In the genomic region with DNA sequence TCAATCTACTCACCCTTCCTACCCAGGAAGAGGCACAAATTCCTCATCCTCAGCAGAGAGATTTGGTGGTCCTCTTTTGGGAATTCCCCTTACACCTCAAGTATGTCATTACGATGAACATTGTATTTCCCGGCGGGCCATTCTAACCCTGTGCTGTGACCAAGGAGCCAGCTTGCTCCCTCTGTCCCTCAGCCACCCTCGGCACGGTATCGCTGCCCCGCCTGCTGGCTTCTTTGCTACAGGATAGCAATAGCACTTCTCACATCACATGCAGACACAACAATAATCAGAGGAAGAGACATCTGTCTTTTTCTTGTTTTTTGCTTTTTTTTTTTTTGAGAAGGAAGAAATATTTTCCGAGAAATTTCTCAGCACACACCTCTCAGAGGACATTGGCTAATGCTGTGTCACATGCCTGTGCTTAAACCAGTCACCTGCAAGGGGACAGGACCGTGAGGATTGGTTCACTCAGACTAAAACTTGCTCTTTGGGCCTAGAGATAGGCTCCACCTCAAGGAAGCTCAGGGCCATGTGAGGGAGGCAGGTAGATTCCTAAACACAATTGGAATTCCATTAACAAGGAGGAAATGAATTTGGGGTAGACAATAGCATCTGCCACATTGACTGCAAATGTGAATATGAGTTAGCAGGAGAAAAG, we compare ENCODE assay signal across 2 cellular contexts.
TF ChIP-seq lines count a peak whose summit lies in the region.

No MANE protein-coding gene starts in this region.

TF ChIP-seq in HepG2, 621 proteins besides CTCF, POLR2A, EP300 and RAD21 (continues in another document):
- TF ChIP-seq ZNF781 (CRISPR knock-in tag; IDR thresholded peaks at IDR 0.05; ENCODE audit: borderline replicate concordance, not compliant biosample characterization), result no peak
- 0 out of 2 replicates have a peak, but pooled peaks have one; percentile 26 for TF ChIP-seq SALL1 (CRISPR knock-in tag; IDR thresholded peaks at IDR 0.05)
- no peak for TF ChIP-seq ZNF773 (CRISPR knock-in tag; IDR thresholded peaks at IDR 0.05; ENCODE audit: borderline replicate concordance)
- peak; percentile 29; the same call in 1 of the 2 replicates for TF ChIP-seq ZMYM4 (CRISPR knock-in tag; IDR thresholded peaks at IDR 0.05)
- TF ChIP-seq ZNF432 (CRISPR knock-in tag; IDR thresholded peaks at IDR 0.05; ENCODE audit: borderline replicate concordance), result no peak
- TF ChIP-seq ZNF703 (CRISPR knock-in tag; IDR thresholded peaks at IDR 0.05; ENCODE audit: borderline replicate concordance), result no peak
- TF ChIP-seq, protein P1, sequence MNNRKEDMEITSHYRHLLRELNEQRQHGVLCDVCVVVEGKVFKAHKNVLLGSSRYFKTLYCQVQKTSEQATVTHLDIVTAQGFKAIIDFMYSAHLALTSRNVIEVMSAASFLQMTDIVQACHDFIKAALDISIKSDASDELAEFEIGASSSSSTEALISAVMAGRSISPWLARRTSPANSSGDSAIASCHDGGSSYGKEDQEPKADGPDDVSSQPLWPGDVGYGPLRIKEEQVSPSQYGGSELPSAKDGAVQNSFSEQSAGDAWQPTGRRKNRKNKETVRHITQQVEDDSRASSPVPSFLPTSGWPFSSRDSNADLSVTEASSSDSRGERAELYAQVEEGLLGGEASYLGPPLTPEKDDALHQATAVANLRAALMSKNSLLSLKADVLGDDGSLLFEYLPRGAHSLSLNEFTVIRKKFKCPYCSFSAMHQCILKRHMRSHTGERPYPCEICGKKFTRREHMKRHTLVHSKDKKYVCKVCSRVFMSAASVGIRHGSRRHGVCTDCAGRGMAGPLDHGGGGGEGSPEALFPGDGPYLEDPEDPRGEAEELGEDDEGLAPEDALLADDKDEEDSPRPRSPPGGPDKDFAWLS (CRISPR knock-in tag; IDR thresholded peaks at IDR 0.05; ENCODE audit: borderline replicate concordance), result no peak
- TF ChIP-seq ONECUT2 (CRISPR knock-in tag; IDR thresholded peaks at IDR 0.05), result no peak
- TF ChIP-seq, protein P2, sequence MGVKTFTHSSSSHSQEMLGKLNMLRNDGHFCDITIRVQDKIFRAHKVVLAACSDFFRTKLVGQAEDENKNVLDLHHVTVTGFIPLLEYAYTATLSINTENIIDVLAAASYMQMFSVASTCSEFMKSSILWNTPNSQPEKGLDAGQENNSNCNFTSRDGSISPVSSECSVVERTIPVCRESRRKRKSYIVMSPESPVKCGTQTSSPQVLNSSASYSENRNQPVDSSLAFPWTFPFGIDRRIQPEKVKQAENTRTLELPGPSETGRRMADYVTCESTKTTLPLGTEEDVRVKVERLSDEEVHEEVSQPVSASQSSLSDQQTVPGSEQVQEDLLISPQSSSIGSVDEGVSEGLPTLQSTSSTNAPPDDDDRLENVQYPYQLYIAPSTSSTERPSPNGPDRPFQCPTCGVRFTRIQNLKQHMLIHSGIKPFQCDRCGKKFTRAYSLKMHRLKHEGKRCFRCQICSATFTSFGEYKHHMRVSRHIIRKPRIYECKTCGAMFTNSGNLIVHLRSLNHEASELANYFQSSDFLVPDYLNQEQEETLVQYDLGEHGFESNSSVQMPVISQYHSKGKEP (CRISPR knock-in tag; IDR thresholded peaks at IDR 0.05), result no peak
- TF ChIP-seq ZNF746 (CRISPR knock-in tag; IDR thresholded peaks at IDR 0.05), result no peak
- TF ChIP-seq FOXC1 (CRISPR knock-in tag; IDR thresholded peaks at IDR 0.05; ENCODE audit: borderline replicate concordance), result no peak
- TF ChIP-seq RXRA (CRISPR knock-in tag; IDR thresholded peaks at IDR 0.05), result no peak
- TF ChIP-seq SIX4 (CRISPR knock-in tag; IDR thresholded peaks at IDR 0.05), result no peak
- TF ChIP-seq, protein P3, sequence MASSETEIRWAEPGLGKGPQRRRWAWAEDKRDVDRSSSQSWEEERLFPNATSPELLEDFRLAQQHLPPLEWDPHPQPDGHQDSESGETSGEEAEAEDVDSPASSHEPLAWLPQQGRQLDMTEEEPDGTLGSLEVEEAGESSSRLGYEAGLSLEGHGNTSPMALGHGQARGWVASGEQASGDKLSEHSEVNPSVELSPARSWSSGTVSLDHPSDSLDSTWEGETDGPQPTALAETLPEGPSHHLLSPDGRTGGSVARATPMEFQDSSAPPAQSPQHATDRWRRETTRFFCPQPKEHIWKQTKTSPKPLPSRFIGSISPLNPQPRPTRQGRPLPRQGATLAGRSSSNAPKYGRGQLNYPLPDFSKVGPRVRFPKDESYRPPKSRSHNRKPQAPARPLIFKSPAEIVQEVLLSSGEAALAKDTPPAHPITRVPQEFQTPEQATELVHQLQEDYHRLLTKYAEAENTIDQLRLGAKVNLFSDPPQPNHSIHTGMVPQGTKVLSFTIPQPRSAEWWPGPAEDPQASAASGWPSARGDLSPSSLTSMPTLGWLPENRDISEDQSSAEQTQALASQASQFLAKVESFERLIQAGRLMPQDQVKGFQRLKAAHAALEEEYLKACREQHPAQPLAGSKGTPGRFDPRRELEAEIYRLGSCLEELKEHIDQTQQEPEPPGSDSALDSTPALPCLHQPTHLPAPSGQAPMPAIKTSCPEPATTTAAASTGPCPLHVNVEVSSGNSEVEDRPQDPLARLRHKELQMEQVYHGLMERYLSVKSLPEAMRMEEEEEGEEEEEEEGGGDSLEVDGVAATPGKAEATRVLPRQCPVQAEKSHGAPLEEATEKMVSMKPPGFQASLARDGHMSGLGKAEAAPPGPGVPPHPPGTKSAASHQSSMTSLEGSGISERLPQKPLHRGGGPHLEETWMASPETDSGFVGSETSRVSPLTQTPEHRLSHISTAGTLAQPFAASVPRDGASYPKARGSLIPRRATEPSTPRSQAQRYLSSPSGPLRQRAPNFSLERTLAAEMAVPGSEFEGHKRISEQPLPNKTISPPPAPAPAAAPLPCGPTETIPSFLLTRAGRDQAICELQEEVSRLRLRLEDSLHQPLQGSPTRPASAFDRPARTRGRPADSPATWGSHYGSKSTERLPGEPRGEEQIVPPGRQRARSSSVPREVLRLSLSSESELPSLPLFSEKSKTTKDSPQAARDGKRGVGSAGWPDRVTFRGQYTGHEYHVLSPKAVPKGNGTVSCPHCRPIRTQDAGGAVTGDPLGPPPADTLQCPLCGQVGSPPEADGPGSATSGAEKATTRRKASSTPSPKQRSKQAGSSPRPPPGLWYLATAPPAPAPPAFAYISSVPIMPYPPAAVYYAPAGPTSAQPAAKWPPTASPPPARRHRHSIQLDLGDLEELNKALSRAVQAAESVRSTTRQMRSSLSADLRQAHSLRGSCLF (CRISPR knock-in tag; IDR thresholded peaks at IDR 0.05; ENCODE audit: borderline replicate concordance), result no peak
- no peak for TF ChIP-seq FLYWCH1 (CRISPR knock-in tag; IDR thresholded peaks at IDR 0.05)
- 0 out of 2 replicates have a peak, but pooled peaks have one; percentile 34 for TF ChIP-seq KDM2A (CRISPR knock-in tag; IDR thresholded peaks at IDR 0.05; ENCODE audit: borderline replicate concordance, low read depth)
- TF ChIP-seq, protein P4, sequence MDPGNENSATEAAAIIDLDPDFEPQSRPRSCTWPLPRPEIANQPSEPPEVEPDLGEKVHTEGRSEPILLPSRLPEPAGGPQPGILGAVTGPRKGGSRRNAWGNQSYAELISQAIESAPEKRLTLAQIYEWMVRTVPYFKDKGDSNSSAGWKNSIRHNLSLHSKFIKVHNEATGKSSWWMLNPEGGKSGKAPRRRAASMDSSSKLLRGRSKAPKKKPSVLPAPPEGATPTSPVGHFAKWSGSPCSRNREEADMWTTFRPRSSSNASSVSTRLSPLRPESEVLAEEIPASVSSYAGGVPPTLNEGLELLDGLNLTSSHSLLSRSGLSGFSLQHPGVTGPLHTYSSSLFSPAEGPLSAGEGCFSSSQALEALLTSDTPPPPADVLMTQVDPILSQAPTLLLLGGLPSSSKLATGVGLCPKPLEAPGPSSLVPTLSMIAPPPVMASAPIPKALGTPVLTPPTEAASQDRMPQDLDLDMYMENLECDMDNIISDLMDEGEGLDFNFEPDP (CRISPR knock-in tag; conservative IDR thresholded peaks at IDR 0.05), result 0 out of 2 replicates have a peak, but pooled peaks have one; percentile 75
- no peak for TF ChIP-seq ZZZ3 (CRISPR knock-in tag; IDR thresholded peaks at IDR 0.05; ENCODE audit: borderline replicate concordance)

TF ChIP-seq in H1, 55 proteins besides CTCF, POLR2A, EP300 and RAD21:
- no peak for TF ChIP-seq CREB1 (IDR thresholded peaks at IDR 0.05)
- no peak for TF ChIP-seq SIRT6 (IDR thresholded peaks at IDR 0.05; ENCODE audit: low read length)
- TF ChIP-seq, protein P5, sequence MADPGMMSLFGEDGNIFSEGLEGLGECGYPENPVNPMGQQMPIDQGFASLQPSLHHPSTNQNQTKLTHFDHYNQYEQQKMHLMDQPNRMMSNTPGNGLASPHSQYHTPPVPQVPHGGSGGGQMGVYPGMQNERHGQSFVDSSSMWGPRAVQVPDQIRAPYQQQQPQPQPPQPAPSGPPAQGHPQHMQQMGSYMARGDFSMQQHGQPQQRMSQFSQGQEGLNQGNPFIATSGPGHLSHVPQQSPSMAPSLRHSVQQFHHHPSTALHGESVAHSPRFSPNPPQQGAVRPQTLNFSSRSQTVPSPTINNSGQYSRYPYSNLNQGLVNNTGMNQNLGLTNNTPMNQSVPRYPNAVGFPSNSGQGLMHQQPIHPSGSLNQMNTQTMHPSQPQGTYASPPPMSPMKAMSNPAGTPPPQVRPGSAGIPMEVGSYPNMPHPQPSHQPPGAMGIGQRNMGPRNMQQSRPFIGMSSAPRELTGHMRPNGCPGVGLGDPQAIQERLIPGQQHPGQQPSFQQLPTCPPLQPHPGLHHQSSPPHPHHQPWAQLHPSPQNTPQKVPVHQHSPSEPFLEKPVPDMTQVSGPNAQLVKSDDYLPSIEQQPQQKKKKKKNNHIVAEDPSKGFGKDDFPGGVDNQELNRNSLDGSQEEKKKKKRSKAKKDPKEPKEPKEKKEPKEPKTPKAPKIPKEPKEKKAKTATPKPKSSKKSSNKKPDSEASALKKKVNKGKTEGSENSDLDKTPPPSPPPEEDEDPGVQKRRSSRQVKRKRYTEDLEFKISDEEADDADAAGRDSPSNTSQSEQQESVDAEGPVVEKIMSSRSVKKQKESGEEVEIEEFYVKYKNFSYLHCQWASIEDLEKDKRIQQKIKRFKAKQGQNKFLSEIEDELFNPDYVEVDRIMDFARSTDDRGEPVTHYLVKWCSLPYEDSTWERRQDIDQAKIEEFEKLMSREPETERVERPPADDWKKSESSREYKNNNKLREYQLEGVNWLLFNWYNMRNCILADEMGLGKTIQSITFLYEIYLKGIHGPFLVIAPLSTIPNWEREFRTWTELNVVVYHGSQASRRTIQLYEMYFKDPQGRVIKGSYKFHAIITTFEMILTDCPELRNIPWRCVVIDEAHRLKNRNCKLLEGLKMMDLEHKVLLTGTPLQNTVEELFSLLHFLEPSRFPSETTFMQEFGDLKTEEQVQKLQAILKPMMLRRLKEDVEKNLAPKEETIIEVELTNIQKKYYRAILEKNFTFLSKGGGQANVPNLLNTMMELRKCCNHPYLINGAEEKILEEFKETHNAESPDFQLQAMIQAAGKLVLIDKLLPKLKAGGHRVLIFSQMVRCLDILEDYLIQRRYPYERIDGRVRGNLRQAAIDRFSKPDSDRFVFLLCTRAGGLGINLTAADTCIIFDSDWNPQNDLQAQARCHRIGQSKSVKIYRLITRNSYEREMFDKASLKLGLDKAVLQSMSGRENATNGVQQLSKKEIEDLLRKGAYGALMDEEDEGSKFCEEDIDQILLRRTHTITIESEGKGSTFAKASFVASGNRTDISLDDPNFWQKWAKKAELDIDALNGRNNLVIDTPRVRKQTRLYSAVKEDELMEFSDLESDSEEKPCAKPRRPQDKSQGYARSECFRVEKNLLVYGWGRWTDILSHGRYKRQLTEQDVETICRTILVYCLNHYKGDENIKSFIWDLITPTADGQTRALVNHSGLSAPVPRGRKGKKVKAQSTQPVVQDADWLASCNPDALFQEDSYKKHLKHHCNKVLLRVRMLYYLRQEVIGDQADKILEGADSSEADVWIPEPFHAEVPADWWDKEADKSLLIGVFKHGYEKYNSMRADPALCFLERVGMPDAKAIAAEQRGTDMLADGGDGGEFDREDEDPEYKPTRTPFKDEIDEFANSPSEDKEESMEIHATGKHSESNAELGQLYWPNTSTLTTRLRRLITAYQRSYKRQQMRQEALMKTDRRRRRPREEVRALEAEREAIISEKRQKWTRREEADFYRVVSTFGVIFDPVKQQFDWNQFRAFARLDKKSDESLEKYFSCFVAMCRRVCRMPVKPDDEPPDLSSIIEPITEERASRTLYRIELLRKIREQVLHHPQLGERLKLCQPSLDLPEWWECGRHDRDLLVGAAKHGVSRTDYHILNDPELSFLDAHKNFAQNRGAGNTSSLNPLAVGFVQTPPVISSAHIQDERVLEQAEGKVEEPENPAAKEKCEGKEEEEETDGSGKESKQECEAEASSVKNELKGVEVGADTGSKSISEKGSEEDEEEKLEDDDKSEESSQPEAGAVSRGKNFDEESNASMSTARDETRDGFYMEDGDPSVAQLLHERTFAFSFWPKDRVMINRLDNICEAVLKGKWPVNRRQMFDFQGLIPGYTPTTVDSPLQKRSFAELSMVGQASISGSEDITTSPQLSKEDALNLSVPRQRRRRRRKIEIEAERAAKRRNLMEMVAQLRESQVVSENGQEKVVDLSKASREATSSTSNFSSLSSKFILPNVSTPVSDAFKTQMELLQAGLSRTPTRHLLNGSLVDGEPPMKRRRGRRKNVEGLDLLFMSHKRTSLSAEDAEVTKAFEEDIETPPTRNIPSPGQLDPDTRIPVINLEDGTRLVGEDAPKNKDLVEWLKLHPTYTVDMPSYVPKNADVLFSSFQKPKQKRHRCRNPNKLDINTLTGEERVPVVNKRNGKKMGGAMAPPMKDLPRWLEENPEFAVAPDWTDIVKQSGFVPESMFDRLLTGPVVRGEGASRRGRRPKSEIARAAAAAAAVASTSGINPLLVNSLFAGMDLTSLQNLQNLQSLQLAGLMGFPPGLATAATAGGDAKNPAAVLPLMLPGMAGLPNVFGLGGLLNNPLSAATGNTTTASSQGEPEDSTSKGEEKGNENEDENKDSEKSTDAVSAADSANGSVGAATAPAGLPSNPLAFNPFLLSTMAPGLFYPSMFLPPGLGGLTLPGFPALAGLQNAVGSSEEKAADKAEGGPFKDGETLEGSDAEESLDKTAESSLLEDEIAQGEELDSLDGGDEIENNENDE (IDR thresholded peaks at IDR 0.05; ENCODE audit: insufficient replicate concordance, low read length), result no peak
- no peak for TF ChIP-seq MAFK (IDR thresholded peaks at IDR 0.05; ENCODE audit: low read depth, low read length)
- TF ChIP-seq, protein P6, sequence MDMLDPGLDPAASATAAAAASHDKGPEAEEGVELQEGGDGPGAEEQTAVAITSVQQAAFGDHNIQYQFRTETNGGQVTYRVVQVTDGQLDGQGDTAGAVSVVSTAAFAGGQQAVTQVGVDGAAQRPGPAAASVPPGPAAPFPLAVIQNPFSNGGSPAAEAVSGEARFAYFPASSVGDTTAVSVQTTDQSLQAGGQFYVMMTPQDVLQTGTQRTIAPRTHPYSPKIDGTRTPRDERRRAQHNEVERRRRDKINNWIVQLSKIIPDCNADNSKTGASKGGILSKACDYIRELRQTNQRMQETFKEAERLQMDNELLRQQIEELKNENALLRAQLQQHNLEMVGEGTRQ (IDR thresholded peaks at IDR 0.05; ENCODE audit: low read length), result peak; percentile 13; the same call in 1 of the 2 replicates
- no peak for TF ChIP-seq FOSL1 (IDR thresholded peaks at IDR 0.05; ENCODE audit: insufficient read depth, low read depth, low read length)
- TF ChIP-seq PHF8 (conservative IDR thresholded peaks at IDR 0.05; ENCODE audit: low read depth, low read length), result no peak
- TF ChIP-seq TCF12 (IDR thresholded peaks at IDR 0.05; ENCODE audit: low read depth, low read length), result no peak
TF ChIP-seq in H1: peak in this region for 1.
